ENCODE assay signal across 17 cellular contexts in genomic region chr20:58640446-58640845, GRCh38. TPM values are rescaled to one million over a fixed set of nuclear protein-coding genes. Genes with fewer than 3 reads are reported as not detected.
DNase-seq lines count a peak whose midpoint lies in the region; ATAC-seq and TF ChIP-seq lines count a peak whose summit lies in the region.
"Had no signal": no experiment of that assay in that cellular context is flagged by ENCODE, and none has a peak within 500 bp of the region (broad histone marks: within the 10 kb centered on the region; RNA-seq: fewer than 3 reads in every experiment).

No MANE protein-coding gene starts in this region.

- H3K27me3 ChIP-seq in mesenchymal stem cell (ENCODE audit: control insufficient read depth in 1 of 2, insufficient read depth in 1 of 2, low read length in 2 of 2), result peaks cover 0 to 3% of the 10 kb centered on the region in 2 experiments
- H3K27me3 ChIP-seq: body of pancreas had no signal

- H2BK15ac ChIP-seq in mesenchymal stem cell (ENCODE audit: low read depth, poor library complexity, severe bottlenecking), result no peak overlapping the region

- no peaks in the 10 kb centered on the region for H3K9me3 ChIP-seq in mesenchymal stem cell (ENCODE audit: control insufficient read depth, low read length)
- H3K9me3 ChIP-seq: body of pancreas, tibial artery had no signal

- no peak overlapping the region for H3K23ac ChIP-seq in mesenchymal stem cell (ENCODE audit: low read length in 2 of 2)

- H2BK120ac ChIP-seq in mesenchymal stem cell (ENCODE audit: low read depth, low read length), result no peak overlapping the region

- H3K4ac ChIP-seq in mesenchymal stem cell (ENCODE audit: low read depth in 1 of 2, low read length in 2 of 2), result no peak overlapping the region

- in situ Hi-C loops in astrocyte of the cerebellum (cut with HindIII; ENCODE audit: low sequenced_read_pairs), result loop anchor here (10.0 kb wide), 1 partner anchor 186 kb away; no protein-coding TSS in a partner anchor

- no peak overlapping the region for H3K9ac ChIP-seq in mesenchymal stem cell (ENCODE audit: low read length)

- peak; percentile 46 for DNase-seq in AG20443 (ENCODE audit: low spot score)
- peak; percentile 88 for DNase-seq in M059J (ENCODE audit: low read depth)
- DNase-seq in astrocyte of the cerebellum (ENCODE audit: low read depth), result peak; percentile 59
- DNase-seq in mesenchymal stem cell, result peak; percentile 55
- no peak for DNase-seq in chondrocyte (ENCODE audit: low spot score)
- DNase-seq: activated CD8-positive, alpha-beta T cell treated with anti-CD3 and anti-CD28 coated beads for 36 hours; activated gamma-delta T cell; body of pancreas; left ventricle myocardium superior; NCI-H1105 treated with DMSO at 0.1 percent for 48 hours; retina had no signal

- H2BK5ac ChIP-seq in mesenchymal stem cell (ENCODE audit: low read depth, low read length, poor library complexity, severe bottlenecking), result no peak overlapping the region

- TF ChIP-seq CTCF in astrocyte of the cerebellum (IDR thresholded peaks at IDR 0.05; ENCODE audit: low read depth, low read length, missing control alignments) (no peak), chondrocyte (IDR thresholded peaks at IDR 0.05) (no peak)

- H2AK5ac ChIP-seq in mesenchymal stem cell (ENCODE audit: low read length, severe bottlenecking), result no peak overlapping the region

- no peak overlapping the region for H3K27ac Mint-ChIP-seq in chondrocyte (ENCODE audit: unreplicated experiment)
- H3K27ac Mint-ChIP-seq: activated CD8-positive, alpha-beta T cell treated with anti-CD3 and anti-CD28 coated beads for 36 hours; natural killer cell treated with Interleukin-12 subunit alpha and Interleukin-12 subunit beta and Interleukin-15 and Interleukin-18, amount 100 ng/mL, for 72 hours had no signal

- no peaks in the 10 kb centered on the region for H3K9me3 Mint-ChIP-seq in chondrocyte (ENCODE audit: low read depth)
- H3K9me3 Mint-ChIP-seq: activated CD8-positive, alpha-beta T cell treated with anti-CD3 and anti-CD28 coated beads for 36 hours; natural killer cell treated with Interleukin-12 subunit alpha and Interleukin-12 subunit beta and Interleukin-15 and Interleukin-18, amount 100 ng/mL, for 72 hours had no signal

- no peak overlapping the region for H3K18ac ChIP-seq in mesenchymal stem cell (ENCODE audit: low read depth in 1 of 2, low read length in 2 of 2)

- H3K4me2 ChIP-seq in mesenchymal stem cell (ENCODE audit: low read length, poor library complexity, severe bottlenecking), result no peak overlapping the region

- H3K4me1 Mint-ChIP-seq in chondrocyte (ENCODE audit: low read depth), result peaks cover 5% of the 10 kb centered on the region

- H3K27me3 Mint-ChIP-seq in chondrocyte (ENCODE audit: low read depth), result no peaks in the 10 kb centered on the region
- H3K27me3 Mint-ChIP-seq: activated CD8-positive, alpha-beta T cell treated with anti-CD3 and anti-CD28 coated beads for 36 hours had no signal

- H3K4me3 Mint-ChIP-seq in chondrocyte (ENCODE audit: unreplicated experiment), result no peak overlapping the region
- H3K4me3 Mint-ChIP-seq: activated CD8-positive, alpha-beta T cell treated with anti-CD3 and anti-CD28 coated beads for 36 hours; natural killer cell treated with Interleukin-12 subunit alpha and Interleukin-12 subunit beta and Interleukin-15 and Interleukin-18, amount 100 ng/mL, for 72 hours had no signal

- ATAC-seq in HG03025 (IDR thresholded peaks at IDR 0.05; ENCODE audit: low FRiP score, unreplicated experiment) (no peak), HG02938 (IDR thresholded peaks at IDR 0.05; ENCODE audit: unreplicated experiment) (no peak), GM21360 (IDR thresholded peaks at IDR 0.05; ENCODE audit: unreplicated experiment) (no peak)
- ATAC-seq: activated CD8-positive, alpha-beta T cell treated with anti-CD3 and anti-CD28 coated beads for 36 hours; body of pancreas; left ventricle myocardium superior had no signal

- no peaks in the 10 kb centered on the region for H3K36me3 Mint-ChIP-seq in chondrocyte (ENCODE audit: low read depth)
- H3K36me3 Mint-ChIP-seq: natural killer cell treated with Interleukin-12 subunit alpha and Interleukin-12 subunit beta and Interleukin-15 and Interleukin-18, amount 100 ng/mL, for 72 hours had no signal

- H4K8ac ChIP-seq in mesenchymal stem cell (ENCODE audit: low read length), result peak overlapping the region; percentile 8

- H2AFZ ChIP-seq in mesenchymal stem cell (ENCODE audit: low read depth, low read length), result no peak overlapping the region

- no peak overlapping the region for H3K14ac ChIP-seq in mesenchymal stem cell (ENCODE audit: low read length in 2 of 2)

- no peak overlapping the region for H3K4me3 ChIP-seq in astrocyte of the cerebellum (ENCODE audit: low read depth, low read length)
- H3K4me3 ChIP-seq in mesenchymal stem cell (ENCODE audit: insufficient read depth in 1 of 2, low read depth in 1 of 2, low read length in 2 of 2), result no peak overlapping the region
- H3K4me3 ChIP-seq: body of pancreas, SK-N-MC, tibial artery had no signal

- H3K79me1 ChIP-seq in mesenchymal stem cell (replicated peaks; ENCODE audit: low read length, poor library complexity, severe bottlenecking), result no peaks in the 10 kb centered on the region

- no peak overlapping the region for H2BK12ac ChIP-seq in mesenchymal stem cell (ENCODE audit: low read length in 2 of 2)

- no peak overlapping the region for H3K27ac ChIP-seq in mesenchymal stem cell (ENCODE audit: low read length, poor library complexity, severe bottlenecking)
- H3K27ac ChIP-seq: body of pancreas, SK-N-MC, tibial artery had no signal

- H3K4me1 ChIP-seq in mesenchymal stem cell (ENCODE audit: control insufficient read depth, insufficient read depth, low read depth, low read length), result peaks cover 7% of the 10 kb centered on the region
- H3K4me1 ChIP-seq: body of pancreas, tibial artery had no signal

- H4K91ac ChIP-seq in mesenchymal stem cell (ENCODE audit: low read length), result no peak overlapping the region

- WGBS in mesenchymal stem cell, result 62% methylated on average over 9 of the region's 9 CpGs

- H3K36me3 ChIP-seq in mesenchymal stem cell (ENCODE audit: control insufficient read depth in 1 of 2, insufficient read depth in 2 of 2, low read depth in 1 of 2, low read length in 2 of 2), result no peaks in the 10 kb centered on the region
- H3K36me3 ChIP-seq: tibial artery had no signal

RNA-seq across cellular contexts. Expression of gene STX16, which starts 10.6 kb away (rescaled TPM):
- 8.4 and 24.6 TPM in 2 replicates for total RNA-seq in M059J (2014; rRNA removed; shearing (Covaris generic))
- polyA plus RNA-seq in mesenchymal stem cell (2013, experiment 1 of 2), result 42.4 TPM
- polyA plus RNA-seq in mesenchymal stem cell (2013, experiment 2 of 2), result 40.7 TPM
- 44.5 to 58.1 TPM (median 50.4 TPM) in 3 replicates for total RNA-seq in chondrocyte

RNA-seq across cellular contexts. Expression of gene NPEPL1, which starts 52.2 kb away (rescaled TPM):
- 13.3 and 14.1 TPM in 2 replicates for total RNA-seq in M059J (2014; rRNA removed; shearing (Covaris generic))
- polyA plus RNA-seq in mesenchymal stem cell (2013, experiment 1 of 2), result 27.4 TPM
- polyA plus RNA-seq in mesenchymal stem cell (2013, experiment 2 of 2), result 25.0 TPM
- 10.2 to 32.8 TPM (median 31.3 TPM) in 3 replicates for total RNA-seq in chondrocyte
